ENCODE assay signal across 18 cellular contexts in genomic region chr12:31772685-31773222, GRCh38. TPM values are rescaled to one million over a fixed set of nuclear protein-coding genes. Genes with fewer than 3 reads are reported as not detected.
A peak's percentile ranks its signal among the peaks of the same experiment; 100 is the strongest.
DNase-seq lines count a peak whose midpoint lies in the region; ATAC-seq and TF ChIP-seq lines count a peak whose summit lies in the region.
"Had no signal": no experiment of that assay in that cellular context is flagged by ENCODE, and none has a peak within 500 bp of the region (broad histone marks: within the 10 kb centered on the region; RNA-seq: fewer than 3 reads in every experiment).

No MANE protein-coding gene starts in this region.

- H3K9ac ChIP-seq in parathyroid adenoma = no peak overlapping the region

- TF ChIP-seq CTCF in OCI-LY7 (conservative IDR thresholded peaks at IDR 0.05; ENCODE audit: low read length) (no peak), parathyroid adenoma (IDR thresholded peaks at IDR 0.05) (no peak), upper lobe of left lung (IDR thresholded peaks at IDR 0.05) (no peak), stomach (IDR thresholded peaks at IDR 0.05) (no peak)

- H3K9me2 ChIP-seq in OCI-LY7 (ENCODE audit: insufficient read depth, low read length) = no peaks in the 10 kb centered on the region

- WGBS in upper lobe of left lung, 2 donors = 51 to 64% methylated on average over 5 of the region's 5 CpGs
- WGBS in stomach, 5 donors = 72 to 80% (median 77%) methylated on average over 5 of the region's 5 CpGs

- H3K27me3 ChIP-seq in parathyroid adenoma (ENCODE audit: control insufficient read depth, insufficient read depth, low read length) = no peaks in the 10 kb centered on the region
- no peaks in the 10 kb centered on the region for H3K27me3 ChIP-seq in upper lobe of left lung
- no peaks in the 10 kb centered on the region for H3K27me3 ChIP-seq in stomach
- H3K27me3 ChIP-seq: breast epithelium, heart left ventricle, transverse colon had no signal

- no TSS peak for BruUV-seq in OCI-LY7 (replicated peaks; lab: Mats Ljungman, UMichigan)

- H3K4me3 ChIP-seq in OCI-LY7 (ENCODE audit: low read depth, low read length, poor library complexity, severe bottlenecking) = no peak overlapping the region
- no peak overlapping the region for H3K4me3 ChIP-seq in parathyroid adenoma (ENCODE audit: low read depth, low read length)
- H3K4me3 ChIP-seq in upper lobe of left lung = no peak overlapping the region
- no peak overlapping the region for H3K4me3 ChIP-seq in stomach
- H3K4me3 ChIP-seq: breast epithelium, heart left ventricle, transverse colon had no signal

- TF ChIP-seq POLR2A in upper lobe of left lung (IDR thresholded peaks at IDR 0.05) (no peak), stomach (IDR thresholded peaks at IDR 0.05) (no peak)

- TF ChIP-seq EP300 in upper lobe of left lung (IDR thresholded peaks at IDR 0.05) = no peak
- TF ChIP-seq EP300 in stomach (IDR thresholded peaks at IDR 0.05) = no peak

- H3K4me2 ChIP-seq in OCI-LY7 (ENCODE audit: low read length) = no peak overlapping the region
- H3K4me2 ChIP-seq in parathyroid adenoma (ENCODE audit: low read length) = no peak overlapping the region

- CTCF ChIA-PET in OCI-LY7 (lab: Charles Lee; ENCODE audit: unreplicated experiment) = interaction anchor here (0.6 to 1.0 kb wide), 2 partner anchors 75 to 867 kb away, joined by 3 read pairs; no protein-coding TSS in a partner anchor

- no peaks in the 10 kb centered on the region for H3K36me3 ChIP-seq in OCI-LY7 (ENCODE audit: insufficient read depth, low read length)
- H3K36me3 ChIP-seq in parathyroid adenoma (ENCODE audit: control insufficient read depth, insufficient read depth, low read length) = no peaks in the 10 kb centered on the region
- H3K36me3 ChIP-seq in upper lobe of left lung = no peaks in the 10 kb centered on the region
- no peaks in the 10 kb centered on the region for H3K36me3 ChIP-seq in stomach
- H3K36me3 ChIP-seq: breast epithelium, heart left ventricle, transverse colon had no signal

- H3K27ac ChIP-seq in OCI-LY7 (ENCODE audit: low read depth, low read length, poor library complexity, severe bottlenecking) (no peak overlapping the region), parathyroid adenoma (no peak overlapping the region), upper lobe of left lung (peak overlapping the region in 1 of 4 donors; percentile 48), stomach (no peak overlapping the region)
- H3K27ac ChIP-seq: heart left ventricle, transverse colon had no signal

- H3K4me1 ChIP-seq in OCI-LY7 (ENCODE audit: insufficient read depth, low read length, poor library complexity, severe bottlenecking) (peaks cover 22% of the 10 kb centered on the region), parathyroid adenoma (peaks cover 8% of the 10 kb centered on the region), upper lobe of left lung (peaks cover 0 to 9% (median 7%) of the 10 kb centered on the region in 4 donors), stomach (peaks cover 0 to 20% (median 6%) of the 10 kb centered on the region in 4 donors)
- H3K4me1 ChIP-seq: transverse colon had no signal

- H3K79me2 ChIP-seq in OCI-LY7 (ENCODE audit: insufficient read depth, low read depth, low read length) (no peaks in the 10 kb centered on the region), parathyroid adenoma (no peaks in the 10 kb centered on the region)

- intact Hi-C loops in OCI-LY7 (cut with micrococcal nuclease; ENCODE audit: unreplicated experiment) (no loop called here), stomach (cut with DNase I; ENCODE audit: low total_unique reads) (no loop called here)

- DNase-seq in ELF-1 (ENCODE audit: low read depth, low spot score) (peak; percentile 53), OCI-LY7 (ENCODE audit: low spot score) (no peak), iPS-NIHi11 (ENCODE audit: low spot score) (peak; percentile 46), upper lobe of left lung (no peak), stomach (no peak), UCSD-AML1 (lab: John Stamatoyannopoulos, UW; ENCODE audit: unreplicated experiment) (no peak)
- DNase-seq: activated CD4-positive, alpha-beta T cell treated with anti-CD3 and anti-CD28 coated beads, Interleukin-2, amount 10 ng/mL, durations not matched to agents 24 days and 14 days; cortex of kidney; EL; heart left ventricle; natural killer cell; NCI-H1417 treated with DMSO at 0.1 percent for 48 hours; stimulated activated CD4-positive, alpha-beta T cell treated with anti-CD3 and anti-CD28 coated beads, Interleukin-1b, Interleukin-23, amount 100 ng/mL, for 48 hours; stimulated activated naive CD8-positive, alpha-beta T cell treated with anti-CD3 and anti-CD28 coated beads, Interleukin-15, amount 100 ng/mL, for 72 hours; transverse colon had no signal

- POLR2A ChIA-PET in OCI-LY7 (lab: Charles Lee) = interaction anchor here (1.0 to 1.3 kb wide), 3 partner anchors 9 to 12 kb away, joined by 5 read pairs; no protein-coding TSS in a partner anchor

- ATAC-seq in upper lobe of left lung (ENCODE audit: low FRiP score in 2 of 2) (no peak), HG03159 (IDR thresholded peaks at IDR 0.05; ENCODE audit: unreplicated experiment) (no peak)
- ATAC-seq: heart left ventricle; natural killer cell; stimulated activated naive CD8-positive, alpha-beta T cell treated with anti-CD3 and anti-CD28 coated beads, Interleukin-15, amount 100 ng/mL, for 72 hours had no signal

- no peaks in the 10 kb centered on the region for H4K20me1 ChIP-seq in OCI-LY7 (ENCODE audit: insufficient read depth, low read length)

- peak overlapping the region; percentile 62; the same call in 1 of the 2 replicates for H2AFZ ChIP-seq in OCI-LY7 (ENCODE audit: low read length)
- peak overlapping the region; percentile 59 for H2AFZ ChIP-seq in parathyroid adenoma

- no peaks in the 10 kb centered on the region for H3K9me3 ChIP-seq in OCI-LY7 (ENCODE audit: low read length)
- H3K9me3 ChIP-seq in parathyroid adenoma (ENCODE audit: control insufficient read depth, low read length) = no peaks in the 10 kb centered on the region
- H3K9me3 ChIP-seq in upper lobe of left lung = no peaks in the 10 kb centered on the region
- no peaks in the 10 kb centered on the region for H3K9me3 ChIP-seq in stomach
- H3K9me3 ChIP-seq: breast epithelium, transverse colon had no signal

RNA-seq across cellular contexts. Expression of gene AMN1, which starts 43.9 kb away (rescaled TPM):
- 14.1 and 20.1 TPM in 2 replicates for total RNA-seq in OCI-LY7 (2014; rRNA removed; shearing (Covaris generic))
- 12.6 and 15.2 TPM in 2 replicates for total RNA-seq in OCI-LY7 (2022)
- 10 to 100 TPM in 1 of 6 donors, 1 to 10 TPM in 5; 2.1 to 15.9 (median 5.7) TPM for total RNA-seq in upper lobe of left lung
- 100 to 1,000 TPM in 1 of 5 donors, 10 to 100 TPM in 1, 1 to 10 TPM in 2, not detected in 1; 2.9 to 131 (median 15.6) TPM for total RNA-seq in stomach
- polyA plus RNA-seq in stomach = 10 to 100 TPM in 2 of 3 donors, 1 to 10 TPM in 1; 7.9 to 12.5 (median 11.2) TPM

Comparison
In these comparisons a context has a peak if more than half of its experiments do, and no peak if none do; other contexts are left out.
1. DNase-seq: peak in ELF-1 (single experiment) and iPS-NIHi11 (single experiment); none in OCI-LY7 (single experiment), upper lobe of left lung (0 of 2), stomach (single experiment) and UCSD-AML1 (single experiment).